ENCODE assay signal across 15 cellular contexts in the genomic region with DNA sequence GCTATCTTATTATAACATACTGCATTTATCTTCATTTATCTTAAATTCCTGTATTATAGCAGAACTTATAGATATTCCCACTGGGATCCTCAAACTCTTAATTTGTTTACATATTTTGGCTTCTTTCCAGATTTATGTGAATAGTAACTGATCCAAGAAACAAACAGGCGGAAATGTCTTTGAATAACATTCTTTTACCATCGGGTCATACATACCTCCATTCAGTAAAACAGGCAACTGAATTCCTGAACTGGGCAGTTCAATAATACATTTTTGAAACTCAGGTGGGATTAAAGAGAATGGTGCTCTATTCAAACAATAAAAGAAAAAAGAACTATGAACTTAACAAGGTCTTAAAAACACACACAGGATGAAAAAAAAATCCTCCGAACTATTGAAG.
DNase-seq lines count a peak whose midpoint lies in the region; ATAC-seq, FAIRE-seq and TF ChIP-seq lines count a peak whose summit lies in the region.
"Had no signal": no experiment of that assay in that cellular context is flagged by ENCODE, and none has a peak within 500 bp of the region (broad histone marks: within the 10 kb centered on the region; RNA-seq: fewer than 3 reads in every experiment).

No MANE protein-coding gene starts in this region.

- intact Hi-C loops in PC-3 (cut with micrococcal nuclease), result no loop called here
- intact Hi-C loops in endothelial cell of umbilical vein (cut with micrococcal nuclease), result loop anchor here (1.0 to 10.0 kb wide), 4 partner anchors 13 to 957 kb away; a partner anchor contains a TSS
- intact Hi-C loops in ascending aorta (cut with DNase I), result no loop called here

- BruUV-seq in PC-3 (replicated peaks; lab: Mats Ljungman, UMichigan) (no TSS peak), endothelial cell of umbilical vein (replicated peaks; lab: Mats Ljungman, UMichigan) (no TSS peak)

- no peak for TF ChIP-seq POLR2A in endothelial cell of umbilical vein (IDR thresholded peaks at IDR 0.05; ENCODE audit: low read depth, low read length)

- H3K9me3 ChIP-seq in PC-3 (ENCODE audit: low read length) (no peaks in the 10 kb centered on the region), endothelial cell of umbilical vein (replicated peaks; ENCODE audit: control insufficient read depth, insufficient read depth, low read length) (no peaks in the 10 kb centered on the region), ascending aorta (no peaks in the 10 kb centered on the region)
- H3K9me3 ChIP-seq: heart left ventricle, testis had no signal

- H3K27me3 Mint-ChIP-seq in GM23338 (ENCODE audit: insufficient read depth, low read depth, poor library complexity) (peaks cover 4% of the 10 kb centered on the region), progenitor cell of endocrine pancreas (no peaks in the 10 kb centered on the region)
- H3K27me3 Mint-ChIP-seq: naive thymus-derived CD4-positive, alpha-beta T cell had no signal

- DNase-seq in GM23338 (ENCODE audit: low spot score), result peak; percentile 14
- DNase-seq in PC-3, result peak; percentile 75
- DNase-seq in endothelial cell of umbilical vein (ENCODE audit: low read depth, low spot score), result peak; percentile 85
- DNase-seq in progenitor cell of endocrine pancreas (ENCODE audit: low spot score, unreplicated experiment), result no peak
- DNase-seq in activated naive CD4-positive, alpha-beta T cell treated with Interleukin-2 at 50 U/mL for 16 hours, result no peak
- DNase-seq in globus pallidus (ENCODE audit: low spot score), result no peak
- no peak for DNase-seq in ascending aorta (ENCODE audit: low spot score in 2 of 2)
- DNase-seq: activated naive CD4-positive, alpha-beta T cell treated with anti-CD3 and anti-CD28 coated beads for 36 hours; heart left ventricle; left colon; naive thymus-derived CD4-positive, alpha-beta T cell; retina; stimulated activated CD4-positive, alpha-beta T cell treated with anti-CD3 and anti-CD28 coated beads, Interleukin-2, amount 100 ng/mL, for 24 hours; testis had no signal

- H3K4me3 ChIP-seq in GM23338 (no peak overlapping the region), PC-3 (ENCODE audit: low read length) (no peak overlapping the region), endothelial cell of umbilical vein (replicated peaks in 1 of 3; ENCODE audit: insufficient read depth in 1 of 3, low read depth in 1 of 3, low read length in 3 of 3) (no peak overlapping the region), ascending aorta (no peak overlapping the region)
- H3K4me3 ChIP-seq: heart left ventricle, testis had no signal

- dilution Hi-C loops in endothelial cell of umbilical vein (cut with MboI; ENCODE audit: extremely low pct_ligation_motif_present, low sequenced_read_pairs), result no loop called here

- peak; percentile 83 for FAIRE-seq in endothelial cell of umbilical vein (lab: Jason Lieb, UNC)

- H3K9me3 Mint-ChIP-seq in GM23338 (no peaks in the 10 kb centered on the region; the same call in 2 of the 3 replicates), progenitor cell of endocrine pancreas (ENCODE audit: low read depth) (peaks cover 3% of the 10 kb centered on the region)
- H3K9me3 Mint-ChIP-seq: activated naive CD4-positive, alpha-beta T cell treated with anti-CD3 and anti-CD28 coated beads for 36 hours; naive thymus-derived CD4-positive, alpha-beta T cell had no signal

- no peak overlapping the region for H3K4me2 ChIP-seq in GM23338
- peak overlapping the region; percentile 46 for H3K4me2 ChIP-seq in PC-3 (ENCODE audit: low read length)
- H3K4me2 ChIP-seq in endothelial cell of umbilical vein (ENCODE audit: insufficient read depth, low read length), result peak overlapping the region; percentile 70

- H3K27me3 ChIP-seq in GM23338 (ENCODE audit: insufficient read depth) (no peaks in the 10 kb centered on the region), PC-3 (ENCODE audit: low read length) (no peaks in the 10 kb centered on the region), endothelial cell of umbilical vein (ENCODE audit: control insufficient read depth in 2 of 2, insufficient read depth in 2 of 2, low read length in 2 of 2) (no peaks in the 10 kb centered on the region), ascending aorta (no peaks in the 10 kb centered on the region)
- H3K27me3 ChIP-seq: heart left ventricle, testis had no signal

- no peaks in the 10 kb centered on the region for H3K9me1 ChIP-seq in endothelial cell of umbilical vein (replicated peaks; ENCODE audit: control insufficient read depth, extremely low read depth, insufficient read depth, low read length)

- H3K27ac Mint-ChIP-seq in GM23338 (no peak overlapping the region), progenitor cell of endocrine pancreas (peak overlapping the region; percentile 80)
- H3K27ac Mint-ChIP-seq: activated naive CD4-positive, alpha-beta T cell treated with anti-CD3 and anti-CD28 coated beads for 36 hours; CD14-positive monocyte; naive thymus-derived CD4-positive, alpha-beta T cell had no signal

- CTCF ChIA-PET in PC-3 (lab: Charles Lee) (interaction anchor here (0.6 kb wide), 1 partner anchor 360 kb away, joined by 6 read pairs; no protein-coding TSS in a partner anchor), endothelial cell of umbilical vein (lab: Charles Lee) (interaction anchor here (1.1 to 2.9 kb wide), 4 partner anchors 9 to 481 kb away, joined by 4 to 38 read pairs (median 10); no protein-coding TSS in a partner anchor)

- no peak overlapping the region for H3K27ac ChIP-seq in GM23338 (ENCODE audit: low read depth)
- no peak overlapping the region for H3K27ac ChIP-seq in PC-3 (ENCODE audit: low read length)
- peak overlapping the region; percentile 84 for H3K27ac ChIP-seq in endothelial cell of umbilical vein (ENCODE audit: insufficient read depth, low read depth, low read length)
- no peak overlapping the region for H3K27ac ChIP-seq in ascending aorta
- H3K27ac ChIP-seq: testis had no signal

- H3K9ac ChIP-seq in PC-3 (ENCODE audit: low read length), result no peak overlapping the region
- peak overlapping the region; percentile 83 for H3K9ac ChIP-seq in endothelial cell of umbilical vein (replicated peaks; ENCODE audit: extremely low read depth, insufficient read depth, low read length)

- H3K4me1 ChIP-seq in GM23338 (ENCODE audit: insufficient read depth) (no peaks in the 10 kb centered on the region), PC-3 (ENCODE audit: insufficient read depth, low read length) (peaks cover 14% of the 10 kb centered on the region), endothelial cell of umbilical vein (ENCODE audit: control insufficient read depth, extremely low read depth, insufficient read depth, low read length) (peaks cover 42% of the 10 kb centered on the region), ascending aorta (no peaks in the 10 kb centered on the region)
- H3K4me1 ChIP-seq: testis had no signal

- TF ChIP-seq CTCF in GM23338 (conservative IDR thresholded peaks at IDR 0.05; ENCODE audit: low read depth in 2 of 2) (no peak), PC-3 (conservative IDR thresholded peaks at IDR 0.05; ENCODE audit: low read depth, low read length) (no peak), endothelial cell of umbilical vein (IDR thresholded peaks at IDR 0.05; ENCODE audit: extremely low read depth in 1 of 2, insufficient read depth in 1 of 2, low read depth in 1 of 2, low read length in 2 of 2) (no peak), progenitor cell of endocrine pancreas (IDR thresholded peaks at IDR 0.05; ENCODE audit: unreplicated experiment) (no peak), ascending aorta (IDR thresholded peaks at IDR 0.05) (no peak)

- H3K4me3 Mint-ChIP-seq in GM23338 (no peak overlapping the region), progenitor cell of endocrine pancreas (ENCODE audit: low read depth) (no peak overlapping the region)
- H3K4me3 Mint-ChIP-seq: activated naive CD4-positive, alpha-beta T cell treated with anti-CD3 and anti-CD28 coated beads for 36 hours; CD14-positive monocyte; naive thymus-derived CD4-positive, alpha-beta T cell had no signal

- H3K36me3 Mint-ChIP-seq in GM23338 (ENCODE audit: low read depth) (peaks cover 4% of the 10 kb centered on the region; the same call in 2 of the 3 replicates), progenitor cell of endocrine pancreas (ENCODE audit: insufficient read depth) (peaks cover 2% of the 10 kb centered on the region)
- H3K36me3 Mint-ChIP-seq: CD14-positive monocyte; naive thymus-derived CD4-positive, alpha-beta T cell had no signal

- no peaks in the 10 kb centered on the region for H3K36me3 ChIP-seq in GM23338 (ENCODE audit: insufficient read depth)
- no peaks in the 10 kb centered on the region for H3K36me3 ChIP-seq in PC-3 (ENCODE audit: low read depth, low read length)
- no peaks in the 10 kb centered on the region for H3K36me3 ChIP-seq in endothelial cell of umbilical vein (ENCODE audit: control insufficient read depth in 2 of 2, extremely low read depth in 1 of 2, insufficient read depth in 2 of 2, low read length in 2 of 2)
- H3K36me3 ChIP-seq in ascending aorta, result no peaks in the 10 kb centered on the region
- H3K36me3 ChIP-seq: heart left ventricle had no signal

- H3K9me2 ChIP-seq in GM23338 (ENCODE audit: insufficient read depth) (peaks cover 3% of the 10 kb centered on the region; the same call in 1 of the 2 replicates), PC-3 (replicated peaks; ENCODE audit: low read length) (no peaks in the 10 kb centered on the region)

- ATAC-seq in GM23338, result no peak
- peak; percentile 89 for ATAC-seq in PC-3
- ATAC-seq: left colon; naive thymus-derived CD4-positive, alpha-beta T cell had no signal

- H4K20me1 ChIP-seq in GM23338 (replicated peaks; ENCODE audit: insufficient read depth) (no peaks in the 10 kb centered on the region), PC-3 (ENCODE audit: low read length) (no peaks in the 10 kb centered on the region), endothelial cell of umbilical vein (replicated peaks; ENCODE audit: control insufficient read depth, extremely low read depth, insufficient read depth, low read length) (no peaks in the 10 kb centered on the region)

- H3F3A ChIP-seq in GM23338 (replicated peaks; ENCODE audit: low read depth) (no peaks in the 10 kb centered on the region), PC-3 (ENCODE audit: low read length, unreplicated experiment) (no peaks in the 10 kb centered on the region)

- POLR2A ChIA-PET in PC-3 (lab: Charles Lee; ENCODE audit: unreplicated experiment), result no interaction called here
- POLR2A ChIA-PET in endothelial cell of umbilical vein (lab: Charles Lee), result no interaction called here

- H2AFZ ChIP-seq in GM23338, result no peak overlapping the region
- no peak overlapping the region for H2AFZ ChIP-seq in PC-3 (ENCODE audit: low read length)
- H2AFZ ChIP-seq in endothelial cell of umbilical vein (ENCODE audit: low read depth, low read length), result no peak overlapping the region

- H3K79me2 ChIP-seq in GM23338 (replicated peaks; ENCODE audit: insufficient read depth) (no peaks in the 10 kb centered on the region), PC-3 (ENCODE audit: low read length) (no peaks in the 10 kb centered on the region), endothelial cell of umbilical vein (ENCODE audit: control insufficient read depth, insufficient read depth, low read length) (no peaks in the 10 kb centered on the region)

- H3K4me1 Mint-ChIP-seq in GM23338 (no peaks in the 10 kb centered on the region; the same call in 2 of the 3 replicates), progenitor cell of endocrine pancreas (ENCODE audit: low read depth) (peaks cover 1% of the 10 kb centered on the region)
- H3K4me1 Mint-ChIP-seq: CD14-positive monocyte had no signal

TF ChIP-seq in endothelial cell of umbilical vein, 7 proteins besides CTCF, POLR2A, EP300 and RAD21 (continues in another document):
- peak; percentile 31 for TF ChIP-seq FOS (IDR thresholded peaks at IDR 0.05; ENCODE audit: borderline replicate concordance, insufficient read depth, low read length)

Comparison
In these comparisons a context has a peak if more than half of its experiments do, and no peak if none do; other contexts are left out.
1. DNase-seq: peak in GM23338 (single experiment), PC-3 (single experiment) and endothelial cell of umbilical vein (single experiment); none in progenitor cell of endocrine pancreas (single experiment), activated naive CD4-positive, alpha-beta T cell treated with Interleukin-2 at 50 U/mL for 16 hours (single experiment), globus pallidus (single experiment) and ascending aorta (0 of 2).